ENCODE assay signal across 8 cellular contexts in genomic region chr5:116084231-116084630, GRCh38. TPM values are rescaled to one million over a fixed set of nuclear protein-coding genes. Genes with fewer than 3 reads are reported as not detected.
DNase-seq lines count a peak whose midpoint lies in the region; ATAC-seq and TF ChIP-seq lines count a peak whose summit lies in the region.

No MANE protein-coding gene starts in this region.

- peaks cover 67% of the 10 kb centered on the region for H3K4me1 Mint-ChIP-seq in activated naive CD4-positive, alpha-beta T cell treated with anti-CD3 and anti-CD28 coated beads, Interleukin-2, amount 50 U/mL, for 24 hours

- H3K9ac ChIP-seq in rectal smooth muscle tissue (ENCODE audit: low read length): no peak overlapping the region

- H3K27me3 ChIP-seq in heart right ventricle: no peaks in the 10 kb centered on the region
- no peaks in the 10 kb centered on the region for H3K27me3 ChIP-seq in rectal smooth muscle tissue (ENCODE audit: control insufficient read depth, insufficient read depth, low read length)

- no peaks in the 10 kb centered on the region for H3K9me3 ChIP-seq in heart right ventricle

- peaks cover 0 to 51% (median 33%) of the 10 kb centered on the region in 9 donors for H3K4me1 ChIP-seq in heart right ventricle
- peaks cover 5% of the 10 kb centered on the region for H3K4me1 ChIP-seq in rectal smooth muscle tissue (ENCODE audit: control insufficient read depth, insufficient read depth, low read length)

- H3K27ac Mint-ChIP-seq in activated naive CD4-positive, alpha-beta T cell treated with anti-CD3 and anti-CD28 coated beads, Interleukin-2, amount 50 U/mL, for 24 hours: peak overlapping the region; percentile 75

- H3K36me3 ChIP-seq in heart right ventricle: peaks cover 0 to 16% (median 0%) of the 10 kb centered on the region in 9 donors
- peaks cover under 1% of the 10 kb centered on the region for H3K36me3 ChIP-seq in rectal smooth muscle tissue (ENCODE audit: control insufficient read depth, insufficient read depth, low read length)

- H3K27ac ChIP-seq in heart right ventricle (peak overlapping the region in 8 of 10 donors; percentile 89 to 97 (median 93)), rectal smooth muscle tissue (ENCODE audit: low read depth, low read length) (no peak overlapping the region)

- peaks cover 19% of the 10 kb centered on the region for H3K36me3 Mint-ChIP-seq in activated naive CD4-positive, alpha-beta T cell treated with anti-CD3 and anti-CD28 coated beads, Interleukin-2, amount 50 U/mL, for 24 hours

- peak overlapping the region; percentile 93 for H3K4me3 Mint-ChIP-seq in activated naive CD4-positive, alpha-beta T cell treated with anti-CD3 and anti-CD28 coated beads, Interleukin-2, amount 50 U/mL, for 24 hours

- no peak for TF ChIP-seq CTCF in heart right ventricle (IDR thresholded peaks at IDR 0.05)

- WGBS in heart right ventricle, 2 donors: 33 to 34% methylated on average over 11 of the region's 11 CpGs

- peak overlapping the region; percentile 70 to 95 (median 86) for H3K4me3 ChIP-seq in heart right ventricle
- H3K4me3 ChIP-seq in rectal smooth muscle tissue (ENCODE audit: low read length): peak overlapping the region; percentile 98

- DNase-seq in activated effector memory CD4-positive, alpha-beta T cell treated with Interleukin-2 at 50 U/mL for 16 hours: peak; percentile 16
- no peak for DNase-seq in activated effector memory CD4-positive, alpha-beta T cell treated with anti-CD3 and anti-CD28 coated beads, Interleukin-2, amount 50 U/mL, for 16 hours
- DNase-seq in NCI-H146 treated with DMSO at 0.1 percent for 48 hours (lab: John Stamatoyannopoulos, UW; ENCODE audit: unreplicated experiment): peak; percentile 15
- DNase-seq in heart right ventricle: no peak
- no peak for DNase-seq in NCI-H524 (lab: John Stamatoyannopoulos, UW)

- peaks cover 4% of the 10 kb centered on the region for H3K9me3 Mint-ChIP-seq in activated naive CD4-positive, alpha-beta T cell treated with anti-CD3 and anti-CD28 coated beads, Interleukin-2, amount 50 U/mL, for 24 hours

- ATAC-seq in HG02759 (IDR thresholded peaks at IDR 0.05; ENCODE audit: unreplicated experiment) (peak; percentile 31), heart right ventricle (peak; percentile 15 to 73 (median 58))

- H3K27me3 Mint-ChIP-seq in activated naive CD4-positive, alpha-beta T cell treated with anti-CD3 and anti-CD28 coated beads, Interleukin-2, amount 50 U/mL, for 24 hours: no peaks in the 10 kb centered on the region

- intact Hi-C loops in heart right ventricle (cut with DNase I): no loop called here

RNA-seq across cellular contexts. Expression of gene COMMD10, which starts 0.6 kb away (rescaled TPM):
- 10 to 100 TPM; 27.9 to 42.8 (median 36.1) TPM for total RNA-seq in heart right ventricle
- 10 to 100 TPM; 16.8 to 23.8 TPM for polyA plus RNA-seq in heart right ventricle

RNA-seq across cellular contexts. Expression of gene ARL14EPL, which starts 52.0 kb away (rescaled TPM):
- not detected for total RNA-seq in heart right ventricle
- polyA plus RNA-seq in heart right ventricle: not detected

Comparison
In these comparisons a context has a peak if more than half of its experiments do, and no peak if none do; other contexts are left out.
1. DNase-seq: peak in activated effector memory CD4-positive, alpha-beta T cell treated with Interleukin-2 at 50 U/mL for 16 hours (single experiment) and NCI-H146 treated with DMSO at 0.1 percent for 48 hours (single experiment); none in activated effector memory CD4-positive, alpha-beta T cell treated with anti-CD3 and anti-CD28 coated beads, Interleukin-2, amount 50 U/mL, for 16 hours (single experiment), heart right ventricle (0 of 2) and NCI-H524 (0 of 2).